1 cellular context compared by ENCODE assay signal in the genomic region with DNA sequence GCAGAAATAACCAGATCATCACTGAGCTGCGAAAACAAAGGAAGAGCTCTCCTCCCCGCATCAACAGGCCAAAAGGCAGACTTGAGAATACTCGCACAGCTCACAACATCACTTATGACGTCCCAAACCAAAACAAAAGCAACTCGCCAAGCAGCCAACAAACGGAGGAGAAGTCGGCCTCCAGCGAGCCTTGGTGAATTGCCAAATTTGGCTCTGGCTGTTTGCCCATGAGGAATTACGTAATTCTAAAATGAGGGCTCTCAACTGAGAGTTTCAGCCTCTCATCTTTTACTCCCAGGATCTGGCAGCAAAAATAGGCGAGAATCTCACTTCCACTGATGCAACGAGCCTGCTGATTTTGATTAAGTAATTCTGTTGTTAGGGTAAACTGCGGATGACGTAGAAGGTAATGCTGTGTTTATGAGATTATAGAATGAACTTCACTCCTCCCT.
TF ChIP-seq lines count a peak whose summit lies in the region.

No MANE protein-coding gene starts in this region.

TF ChIP-seq in HEK293, 187 proteins besides CTCF, POLR2A, EP300 and RAD21 (continued from another document and continues in another):
- TF ChIP-seq KLF10 (tag by site-specific recombination; IDR thresholded peaks at IDR 0.05) (peak; percentile 52; the same call in 1 of the 2 replicates), YY2 (tag by site-specific recombination; IDR thresholded peaks at IDR 0.05) (no peak), ZNF76 (tag by site-specific recombination; IDR thresholded peaks at IDR 0.05; ENCODE audit: borderline replicate concordance, low read depth) (no peak), ZNF664 (tag by site-specific recombination; IDR thresholded peaks at IDR 0.05) (no peak), ZNF48 (tag by site-specific recombination; IDR thresholded peaks at IDR 0.05) (no peak), ZNF777 (tag by site-specific recombination; IDR thresholded peaks at IDR 0.05; ENCODE audit: borderline replicate concordance) (no peak), KLF7 (tag by site-specific recombination; IDR thresholded peaks at IDR 0.05; ENCODE audit: borderline replicate concordance) (no peak), ZBTB21 (tag by site-specific recombination; IDR thresholded peaks at IDR 0.05) (peak; percentile 96), ZNF558 (tag by site-specific recombination; IDR thresholded peaks at IDR 0.05) (peak; percentile 75; the same call in 1 of the 2 replicates), SALL2 (tag by site-specific recombination; IDR thresholded peaks at IDR 0.05; ENCODE audit: borderline replicate concordance) (no peak), EGR2 (tag by site-specific recombination; IDR thresholded peaks at IDR 0.05; ENCODE audit: low read depth) (no peak), ZNF626 (tag by site-specific recombination; IDR thresholded peaks at IDR 0.05) (no peak), ZNF211 (tag by site-specific recombination; IDR thresholded peaks at IDR 0.05; ENCODE audit: low read depth) (no peak), ZNF623 (tag by site-specific recombination; IDR thresholded peaks at IDR 0.05) (no peak), ZNF133 (tag by site-specific recombination; IDR thresholded peaks at IDR 0.05) (no peak), ZNF23 (tag by site-specific recombination; IDR thresholded peaks at IDR 0.05; ENCODE audit: borderline replicate concordance) (no peak), ZNF248 (tag by site-specific recombination; IDR thresholded peaks at IDR 0.05) (no peak), ZNF548 (tag by site-specific recombination; IDR thresholded peaks at IDR 0.05) (no peak), ZNF600 (tag by site-specific recombination; IDR thresholded peaks at IDR 0.05) (peak; percentile 93), ZNF660 (tag by site-specific recombination; IDR thresholded peaks at IDR 0.05) (peak; percentile 66; the same call in 1 of the 2 replicates), ZBTB20 (tag by site-specific recombination; IDR thresholded peaks at IDR 0.05) (no peak), ZSCAN30 (tag by site-specific recombination; IDR thresholded peaks at IDR 0.05) (0 out of 2 replicates have a peak, but pooled peaks have one; percentile 26), ZFP41 (tag by site-specific recombination; IDR thresholded peaks at IDR 0.05; ENCODE audit: borderline replicate concordance) (no peak), ZFP69B (tag by site-specific recombination; IDR thresholded peaks at IDR 0.05) (no peak), ZNF621 (tag by site-specific recombination; IDR thresholded peaks at IDR 0.05) (no peak), ZNF146 (tag by site-specific recombination; IDR thresholded peaks at IDR 0.05) (no peak), ZFP3 (tag by site-specific recombination; IDR thresholded peaks at IDR 0.05; ENCODE audit: low read depth) (no peak), ZNF19 (tag by site-specific recombination; IDR thresholded peaks at IDR 0.05; ENCODE audit: low read depth) (no peak), ZNF629 (tag by site-specific recombination; IDR thresholded peaks at IDR 0.05) (peak; percentile 97), IKZF3 (tag by site-specific recombination; IDR thresholded peaks at IDR 0.05) (0 out of 2 replicates have a peak, but pooled peaks have one; percentile 20), ZNF366 (tag by site-specific recombination; conservative IDR thresholded peaks at IDR 0.05) (peak; percentile 81), SCRT1 (tag by site-specific recombination; IDR thresholded peaks at IDR 0.05; ENCODE audit: borderline replicate concordance) (peak; percentile 66; the same call in 1 of the 2 replicates), GFI1B (tag by site-specific recombination; IDR thresholded peaks at IDR 0.05) (no peak), ZFP37 (tag by site-specific recombination; IDR thresholded peaks at IDR 0.05) (no peak; the same call in 1 of the 2 replicates), ZNF2 (tag by site-specific recombination; IDR thresholded peaks at IDR 0.05) (peak; percentile 43; the same call in 1 of the 2 replicates), KLF8 (tag by site-specific recombination; IDR thresholded peaks at IDR 0.05) (no peak), ZNF140 (tag by site-specific recombination; IDR thresholded peaks at IDR 0.05) (no peak), KLF16 (tag by site-specific recombination; IDR thresholded peaks at IDR 0.05) (no peak), SP7 (tag by site-specific recombination; IDR thresholded peaks at IDR 0.05) (peak; percentile 53), ZNF514 (tag by site-specific recombination; IDR thresholded peaks at IDR 0.05) (no peak), ZBTB17 (tag by site-specific recombination; IDR thresholded peaks at IDR 0.05) (peak; percentile 87), ZNF24 (tag by site-specific recombination; IDR thresholded peaks at IDR 0.05) (peak; percentile 54; the same call in 1 of the 2 replicates), ZNF792 (tag by site-specific recombination; IDR thresholded peaks at IDR 0.05) (no peak), ZNF658 (tag by site-specific recombination; IDR thresholded peaks at IDR 0.05) (no peak), ZEB2 (tag by site-specific recombination; IDR thresholded peaks at IDR 0.05) (peak; percentile 86), GLIS1 (tag by site-specific recombination; IDR thresholded peaks at IDR 0.05) (peak; percentile 83)
- TF ChIP-seq, protein P1, sequence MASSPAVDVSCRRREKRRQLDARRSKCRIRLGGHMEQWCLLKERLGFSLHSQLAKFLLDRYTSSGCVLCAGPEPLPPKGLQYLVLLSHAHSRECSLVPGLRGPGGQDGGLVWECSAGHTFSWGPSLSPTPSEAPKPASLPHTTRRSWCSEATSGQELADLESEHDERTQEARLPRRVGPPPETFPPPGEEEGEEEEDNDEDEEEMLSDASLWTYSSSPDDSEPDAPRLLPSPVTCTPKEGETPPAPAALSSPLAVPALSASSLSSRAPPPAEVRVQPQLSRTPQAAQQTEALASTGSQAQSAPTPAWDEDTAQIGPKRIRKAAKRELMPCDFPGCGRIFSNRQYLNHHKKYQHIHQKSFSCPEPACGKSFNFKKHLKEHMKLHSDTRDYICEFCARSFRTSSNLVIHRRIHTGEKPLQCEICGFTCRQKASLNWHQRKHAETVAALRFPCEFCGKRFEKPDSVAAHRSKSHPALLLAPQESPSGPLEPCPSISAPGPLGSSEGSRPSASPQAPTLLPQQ (tag by site-specific recombination; IDR thresholded peaks at IDR 0.05): peak; percentile 64
- TF ChIP-seq, protein P2, sequence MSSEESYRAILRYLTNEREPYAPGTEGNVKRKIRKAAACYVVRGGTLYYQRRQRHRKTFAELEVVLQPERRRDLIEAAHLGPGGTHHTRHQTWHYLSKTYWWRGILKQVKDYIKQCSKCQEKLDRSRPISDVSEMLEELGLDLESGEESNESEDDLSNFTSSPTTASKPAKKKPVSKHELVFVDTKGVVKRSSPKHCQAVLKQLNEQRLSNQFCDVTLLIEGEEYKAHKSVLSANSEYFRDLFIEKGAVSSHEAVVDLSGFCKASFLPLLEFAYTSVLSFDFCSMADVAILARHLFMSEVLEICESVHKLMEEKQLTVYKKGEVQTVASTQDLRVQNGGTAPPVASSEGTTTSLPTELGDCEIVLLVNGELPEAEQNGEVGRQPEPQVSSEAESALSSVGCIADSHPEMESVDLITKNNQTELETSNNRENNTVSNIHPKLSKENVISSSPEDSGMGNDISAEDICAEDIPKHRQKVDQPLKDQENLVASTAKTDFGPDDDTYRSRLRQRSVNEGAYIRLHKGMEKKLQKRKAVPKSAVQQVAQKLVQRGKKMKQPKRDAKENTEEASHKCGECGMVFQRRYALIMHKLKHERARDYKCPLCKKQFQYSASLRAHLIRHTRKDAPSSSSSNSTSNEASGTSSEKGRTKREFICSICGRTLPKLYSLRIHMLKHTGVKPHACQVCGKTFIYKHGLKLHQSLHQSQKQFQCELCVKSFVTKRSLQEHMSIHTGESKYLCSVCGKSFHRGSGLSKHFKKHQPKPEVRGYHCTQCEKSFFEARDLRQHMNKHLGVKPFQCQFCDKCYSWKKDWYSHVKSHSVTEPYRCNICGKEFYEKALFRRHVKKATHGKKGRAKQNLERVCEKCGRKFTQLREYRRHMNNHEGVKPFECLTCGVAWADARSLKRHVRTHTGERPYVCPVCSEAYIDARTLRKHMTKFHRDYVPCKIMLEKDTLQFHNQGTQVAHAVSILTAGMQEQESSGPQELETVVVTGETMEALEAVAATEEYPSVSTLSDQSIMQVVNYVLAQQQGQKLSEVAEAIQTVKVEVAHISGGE (tag by site-specific recombination; conservative IDR thresholded peaks at IDR 0.05; ENCODE audit: low read depth): no peak
- TF ChIP-seq, protein P3, sequence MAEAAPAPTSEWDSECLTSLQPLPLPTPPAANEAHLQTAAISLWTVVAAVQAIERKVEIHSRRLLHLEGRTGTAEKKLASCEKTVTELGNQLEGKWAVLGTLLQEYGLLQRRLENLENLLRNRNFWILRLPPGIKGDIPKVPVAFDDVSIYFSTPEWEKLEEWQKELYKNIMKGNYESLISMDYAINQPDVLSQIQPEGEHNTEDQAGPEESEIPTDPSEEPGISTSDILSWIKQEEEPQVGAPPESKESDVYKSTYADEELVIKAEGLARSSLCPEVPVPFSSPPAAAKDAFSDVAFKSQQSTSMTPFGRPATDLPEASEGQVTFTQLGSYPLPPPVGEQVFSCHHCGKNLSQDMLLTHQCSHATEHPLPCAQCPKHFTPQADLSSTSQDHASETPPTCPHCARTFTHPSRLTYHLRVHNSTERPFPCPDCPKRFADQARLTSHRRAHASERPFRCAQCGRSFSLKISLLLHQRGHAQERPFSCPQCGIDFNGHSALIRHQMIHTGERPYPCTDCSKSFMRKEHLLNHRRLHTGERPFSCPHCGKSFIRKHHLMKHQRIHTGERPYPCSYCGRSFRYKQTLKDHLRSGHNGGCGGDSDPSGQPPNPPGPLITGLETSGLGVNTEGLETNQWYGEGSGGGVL (tag by site-specific recombination; IDR thresholded peaks at IDR 0.05): peak; percentile 51
- TF ChIP-seq, protein P4, sequence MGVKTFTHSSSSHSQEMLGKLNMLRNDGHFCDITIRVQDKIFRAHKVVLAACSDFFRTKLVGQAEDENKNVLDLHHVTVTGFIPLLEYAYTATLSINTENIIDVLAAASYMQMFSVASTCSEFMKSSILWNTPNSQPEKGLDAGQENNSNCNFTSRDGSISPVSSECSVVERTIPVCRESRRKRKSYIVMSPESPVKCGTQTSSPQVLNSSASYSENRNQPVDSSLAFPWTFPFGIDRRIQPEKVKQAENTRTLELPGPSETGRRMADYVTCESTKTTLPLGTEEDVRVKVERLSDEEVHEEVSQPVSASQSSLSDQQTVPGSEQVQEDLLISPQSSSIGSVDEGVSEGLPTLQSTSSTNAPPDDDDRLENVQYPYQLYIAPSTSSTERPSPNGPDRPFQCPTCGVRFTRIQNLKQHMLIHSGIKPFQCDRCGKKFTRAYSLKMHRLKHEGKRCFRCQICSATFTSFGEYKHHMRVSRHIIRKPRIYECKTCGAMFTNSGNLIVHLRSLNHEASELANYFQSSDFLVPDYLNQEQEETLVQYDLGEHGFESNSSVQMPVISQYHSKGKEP (tag by site-specific recombination; IDR thresholded peaks at IDR 0.05): peak; percentile 6; the same call in 1 of the 2 replicates
- TF ChIP-seq, protein P5, sequence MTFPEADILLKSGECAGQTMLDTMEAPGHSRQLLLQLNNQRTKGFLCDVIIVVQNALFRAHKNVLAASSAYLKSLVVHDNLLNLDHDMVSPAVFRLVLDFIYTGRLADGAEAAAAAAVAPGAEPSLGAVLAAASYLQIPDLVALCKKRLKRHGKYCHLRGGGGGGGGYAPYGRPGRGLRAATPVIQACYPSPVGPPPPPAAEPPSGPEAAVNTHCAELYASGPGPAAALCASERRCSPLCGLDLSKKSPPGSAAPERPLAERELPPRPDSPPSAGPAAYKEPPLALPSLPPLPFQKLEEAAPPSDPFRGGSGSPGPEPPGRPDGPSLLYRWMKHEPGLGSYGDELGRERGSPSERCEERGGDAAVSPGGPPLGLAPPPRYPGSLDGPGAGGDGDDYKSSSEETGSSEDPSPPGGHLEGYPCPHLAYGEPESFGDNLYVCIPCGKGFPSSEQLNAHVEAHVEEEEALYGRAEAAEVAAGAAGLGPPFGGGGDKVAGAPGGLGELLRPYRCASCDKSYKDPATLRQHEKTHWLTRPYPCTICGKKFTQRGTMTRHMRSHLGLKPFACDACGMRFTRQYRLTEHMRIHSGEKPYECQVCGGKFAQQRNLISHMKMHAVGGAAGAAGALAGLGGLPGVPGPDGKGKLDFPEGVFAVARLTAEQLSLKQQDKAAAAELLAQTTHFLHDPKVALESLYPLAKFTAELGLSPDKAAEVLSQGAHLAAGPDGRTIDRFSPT (tag by site-specific recombination; IDR thresholded peaks at IDR 0.05): no peak
- TF ChIP-seq, protein P6, sequence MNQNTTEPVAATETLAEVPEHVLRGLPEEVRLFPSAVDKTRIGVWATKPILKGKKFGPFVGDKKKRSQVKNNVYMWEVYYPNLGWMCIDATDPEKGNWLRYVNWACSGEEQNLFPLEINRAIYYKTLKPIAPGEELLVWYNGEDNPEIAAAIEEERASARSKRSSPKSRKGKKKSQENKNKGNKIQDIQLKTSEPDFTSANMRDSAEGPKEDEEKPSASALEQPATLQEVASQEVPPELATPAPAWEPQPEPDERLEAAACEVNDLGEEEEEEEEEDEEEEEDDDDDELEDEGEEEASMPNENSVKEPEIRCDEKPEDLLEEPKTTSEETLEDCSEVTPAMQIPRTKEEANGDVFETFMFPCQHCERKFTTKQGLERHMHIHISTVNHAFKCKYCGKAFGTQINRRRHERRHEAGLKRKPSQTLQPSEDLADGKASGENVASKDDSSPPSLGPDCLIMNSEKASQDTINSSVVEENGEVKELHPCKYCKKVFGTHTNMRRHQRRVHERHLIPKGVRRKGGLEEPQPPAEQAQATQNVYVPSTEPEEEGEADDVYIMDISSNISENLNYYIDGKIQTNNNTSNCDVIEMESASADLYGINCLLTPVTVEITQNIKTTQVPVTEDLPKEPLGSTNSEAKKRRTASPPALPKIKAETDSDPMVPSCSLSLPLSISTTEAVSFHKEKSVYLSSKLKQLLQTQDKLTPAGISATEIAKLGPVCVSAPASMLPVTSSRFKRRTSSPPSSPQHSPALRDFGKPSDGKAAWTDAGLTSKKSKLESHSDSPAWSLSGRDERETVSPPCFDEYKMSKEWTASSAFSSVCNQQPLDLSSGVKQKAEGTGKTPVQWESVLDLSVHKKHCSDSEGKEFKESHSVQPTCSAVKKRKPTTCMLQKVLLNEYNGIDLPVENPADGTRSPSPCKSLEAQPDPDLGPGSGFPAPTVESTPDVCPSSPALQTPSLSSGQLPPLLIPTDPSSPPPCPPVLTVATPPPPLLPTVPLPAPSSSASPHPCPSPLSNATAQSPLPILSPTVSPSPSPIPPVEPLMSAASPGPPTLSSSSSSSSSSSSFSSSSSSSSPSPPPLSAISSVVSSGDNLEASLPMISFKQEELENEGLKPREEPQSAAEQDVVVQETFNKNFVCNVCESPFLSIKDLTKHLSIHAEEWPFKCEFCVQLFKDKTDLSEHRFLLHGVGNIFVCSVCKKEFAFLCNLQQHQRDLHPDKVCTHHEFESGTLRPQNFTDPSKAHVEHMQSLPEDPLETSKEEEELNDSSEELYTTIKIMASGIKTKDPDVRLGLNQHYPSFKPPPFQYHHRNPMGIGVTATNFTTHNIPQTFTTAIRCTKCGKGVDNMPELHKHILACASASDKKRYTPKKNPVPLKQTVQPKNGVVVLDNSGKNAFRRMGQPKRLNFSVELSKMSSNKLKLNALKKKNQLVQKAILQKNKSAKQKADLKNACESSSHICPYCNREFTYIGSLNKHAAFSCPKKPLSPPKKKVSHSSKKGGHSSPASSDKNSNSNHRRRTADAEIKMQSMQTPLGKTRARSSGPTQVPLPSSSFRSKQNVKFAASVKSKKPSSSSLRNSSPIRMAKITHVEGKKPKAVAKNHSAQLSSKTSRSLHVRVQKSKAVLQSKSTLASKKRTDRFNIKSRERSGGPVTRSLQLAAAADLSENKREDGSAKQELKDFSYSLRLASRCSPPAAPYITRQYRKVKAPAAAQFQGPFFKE (tag by site-specific recombination; IDR thresholded peaks at IDR 0.05; ENCODE audit: borderline replicate concordance): no peak
